In genomic region chr16:68577352-68577853, GRCh38 we compare ENCODE assay signal across 34 cellular contexts.
"Had no signal": no experiment of that assay in that cellular context is flagged by ENCODE, and none has a peak within 500 bp of the region (broad histone marks: within the 10 kb centered on the region; RNA-seq: fewer than 3 reads in every experiment).

No MANE protein-coding gene starts in this region.

- H3K36me3 ChIP-seq: adrenal gland, brain microvascular endothelial cell, breast epithelium had no signal

- H3K4me1 Mint-ChIP-seq: activated B cell treated with CpG ODN at 0.5 μM for 24 hours; activated CD4-positive, alpha-beta T cell treated with anti-CD3 and anti-CD28 coated beads, Interleukin-2, amount 10 ng/mL, durations not matched to agents 24 days and 14 days; activated naive CD8-positive, alpha-beta T cell treated with anti-CD3 and anti-CD28 coated beads for 36 hours; activated T-helper 17 cell treated with anti-CD3 and anti-CD28 coated beads, Interleukin-2, amount 50 U/mL, for 72 hours; T-cell had no signal

- FAIRE-seq: astrocyte, TTC549 had no signal

- H3K27me3 ChIP-seq: adrenal gland, body of pancreas, brain microvascular endothelial cell, breast epithelium had no signal

- H3K27me3 Mint-ChIP-seq: activated B cell treated with CpG ODN at 0.5 μM for 24 hours; activated CD4-positive, alpha-beta memory T cell treated with anti-CD3 and anti-CD28 coated beads for 36 hours; activated CD4-positive, alpha-beta T cell treated with anti-CD3 and anti-CD28 coated beads, Interleukin-2, amount 10 ng/mL, durations not matched to agents 24 days and 14 days; activated CD8-positive, alpha-beta T cell treated with anti-CD3 and anti-CD28 coated beads for 36 hours; activated naive CD8-positive, alpha-beta T cell treated with anti-CD3 and anti-CD28 coated beads for 36 hours; activated T-cell treated with anti-CD3 and anti-CD28 coated beads, Interleukin-2, amount 50 U/mL, for 24 hours; activated T-helper 17 cell treated with anti-CD3 and anti-CD28 coated beads, Interleukin-2, amount 50 U/mL, for 72 hours; T-cell had no signal

- H3K4me3 Mint-ChIP-seq: activated B cell treated with CpG ODN at 0.5 μM for 24 hours; activated CD4-positive, alpha-beta memory T cell treated with anti-CD3 and anti-CD28 coated beads for 36 hours; activated CD4-positive, alpha-beta T cell treated with anti-CD3 and anti-CD28 coated beads, Interleukin-2, amount 10 ng/mL, durations not matched to agents 24 days and 14 days; activated CD8-positive, alpha-beta T cell treated with anti-CD3 and anti-CD28 coated beads for 36 hours; activated naive CD4-positive, alpha-beta T cell treated with anti-CD3 and anti-CD28 coated beads for 36 hours; activated naive CD8-positive, alpha-beta T cell treated with anti-CD3 and anti-CD28 coated beads for 36 hours; activated T-cell treated with anti-CD3 and anti-CD28 coated beads, Interleukin-2, amount 50 U/mL, for 24 hours; activated T-helper 1 cell treated with anti-CD3 and anti-CD28 coated beads, Interleukin-12 subunit alpha, Interleukin-12 subunit beta, Interleukin-2, Interleukin-4 antibody, amounts not matched to agents 30 ng/mL and 10 ng/mL and 1 ng/mL, durations not matched to agents 14 hours and 24 hours and 36 hours; activated T-helper 17 cell treated with anti-CD3 and anti-CD28 coated beads, Interleukin-2, amount 50 U/mL, for 72 hours; T-cell; T-helper 2 cell treated with Interferon-gamma antibody and Interleukin-4, amounts not matched to agents 5 μg/mL and 100 μg/mL, for 36 hours had no signal

- H3K27ac ChIP-seq: adrenal gland, body of pancreas, brain microvascular endothelial cell, breast epithelium, VCaP had no signal

- H3K27ac Mint-ChIP-seq: activated B cell treated with CpG ODN at 0.5 μM for 24 hours; activated CD4-positive, alpha-beta memory T cell treated with anti-CD3 and anti-CD28 coated beads for 36 hours; activated CD4-positive, alpha-beta T cell treated with anti-CD3 and anti-CD28 coated beads, Interleukin-2, amount 10 ng/mL, durations not matched to agents 24 days and 14 days; activated CD8-positive, alpha-beta T cell treated with anti-CD3 and anti-CD28 coated beads for 36 hours; activated naive CD4-positive, alpha-beta T cell treated with anti-CD3 and anti-CD28 coated beads for 36 hours; activated naive CD4-positive, alpha-beta T cell treated with anti-CD3 and anti-CD28 coated beads, Interleukin-2, amount 50 U/mL, for 72 hours; activated naive CD8-positive, alpha-beta T cell treated with anti-CD3 and anti-CD28 coated beads for 36 hours; activated T-cell treated with anti-CD3 and anti-CD28 coated beads, Interleukin-2, amount 50 U/mL, for 24 hours; activated T-helper 1 cell treated with anti-CD3 and anti-CD28 coated beads, Interleukin-12 subunit alpha, Interleukin-12 subunit beta, Interleukin-2, Interleukin-4 antibody, amounts not matched to agents 30 ng/mL and 10 ng/mL and 1 ng/mL, durations not matched to agents 14 hours and 24 hours and 36 hours; activated T-helper 17 cell treated with anti-CD3 and anti-CD28 coated beads, Interleukin-2, amount 50 U/mL, for 72 hours; T-cell; T-helper 2 cell treated with Interferon-gamma antibody and Interleukin-4, amounts not matched to agents 5 μg/mL and 100 μg/mL, for 36 hours had no signal

- H3K4me3 ChIP-seq: adrenal gland, body of pancreas, breast epithelium had no signal

- H3K4me1 ChIP-seq: adrenal gland, body of pancreas, breast epithelium had no signal

- ATAC-seq: activated CD8-positive, alpha-beta T cell treated with anti-CD3 and anti-CD28 coated beads for 36 hours; activated naive CD4-positive, alpha-beta T cell treated with anti-CD3 and anti-CD28 coated beads, Interleukin-2, amount 50 U/mL, for 72 hours; activated T-helper 17 cell treated with anti-CD3 and anti-CD28 coated beads, Interleukin-2, amount 50 U/mL, for 72 hours; body of pancreas; T-cell had no signal

- DNase-seq: activated B cell treated with CpG ODN at 0.5 μM for 24 hours; activated CD4-positive, alpha-beta memory T cell treated with anti-CD3 and anti-CD28 coated beads for 36 hours; activated CD4-positive, alpha-beta T cell treated with anti-CD3 and anti-CD28 coated beads for 4 hours; activated CD4-positive, alpha-beta T cell treated with anti-CD3 and anti-CD28 coated beads, Interleukin-2, amount 10 ng/mL, durations not matched to agents 24 days and 14 days; activated CD4-positive, alpha-beta T cell treated with anti-CD3 and anti-CD28 coated beads, Interleukin-2, amount 50 U/mL, for 1 hour; activated CD4-positive, alpha-beta T cell treated with anti-CD3 and anti-CD28 coated beads, Interleukin-2, amount 50 U/mL, for 4 hours; activated CD4-positive, CD25-positive, alpha-beta regulatory T cell treated with anti-CD3 and anti-CD28 coated beads, Interleukin-2, amount 50 U/mL, for 72 hours; activated CD8-positive, alpha-beta memory T cell treated with anti-CD3 and anti-CD28 coated beads, Interleukin-2, amount 50 U/mL, for 4 hours; activated CD8-positive, alpha-beta T cell treated with anti-CD3 and anti-CD28 coated beads for 36 hours; activated effector memory CD4-positive, alpha-beta T cell treated with anti-CD3 and anti-CD28 coated beads, Interleukin-2, amount 50 U/mL, for 16 hours; activated gamma-delta T cell treated with Interleukin-2 at 50 U/mL for 16 hours; activated naive CD4-positive, alpha-beta T cell; activated naive CD4-positive, alpha-beta T cell treated with anti-CD3 and anti-CD28 coated beads for 36 hours; activated naive CD4-positive, alpha-beta T cell treated with anti-CD3 and anti-CD28 coated beads, Interleukin-2, amount 50 U/mL, for 16 hours; activated naive CD8-positive, alpha-beta T cell treated with anti-CD3 and anti-CD28 coated beads for 36 hours; activated T-cell treated with anti-CD3 and anti-CD28 coated beads, Interleukin-2, amount 50 U/mL, for 24 hours; activated T-cell treated with anti-CD3 and anti-CD28 coated beads, Interleukin-2, amount 50 U/mL, for 48 hours; adrenal gland; amniotic stem cell; aorta; body of pancreas; brain microvascular endothelial cell; central memory CD4-positive, alpha-beta T cell; T-cell; T-helper 2 cell; T-helper 9 cell had no signal
